ENCODE assay signal across 14 cellular contexts in the genomic region with DNA sequence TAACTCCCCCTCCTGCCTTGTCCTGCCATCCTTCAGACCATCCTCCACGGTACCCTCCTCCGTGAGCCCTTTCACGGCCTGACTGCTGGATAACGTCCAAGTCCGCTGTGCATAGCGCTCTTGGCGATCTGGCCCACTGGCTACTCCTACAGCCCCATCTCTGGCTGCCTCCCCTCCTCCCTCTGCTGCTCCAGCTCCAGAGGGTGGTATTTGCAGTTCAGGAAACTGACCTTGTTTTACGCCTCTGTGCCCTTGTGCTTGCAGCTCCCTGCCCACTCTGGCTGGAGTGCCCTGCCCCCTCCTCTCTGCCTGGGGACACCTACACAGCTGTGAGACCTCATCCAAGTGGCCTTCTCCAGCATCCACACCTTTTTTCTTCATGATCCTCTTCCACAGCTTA.
"Had no signal": no experiment of that assay in that cellular context is flagged by ENCODE, and none has a peak within 500 bp of the region (broad histone marks: within the 10 kb centered on the region; RNA-seq: fewer than 3 reads in every experiment).

No MANE protein-coding gene starts in this region.

- H3K36me3 Mint-ChIP-seq: activated CD4-positive, alpha-beta memory T cell treated with anti-CD3 and anti-CD28 coated beads for 36 hours had no signal

- H3K4me1 ChIP-seq: breast epithelium had no signal

- H3K36me3 ChIP-seq: breast epithelium, esophagus muscularis mucosa, stomach had no signal

- FAIRE-seq: urothelium cell line had no signal

- H3K4me3 ChIP-seq: breast epithelium, dorsolateral prefrontal cortex, esophagus muscularis mucosa, stomach had no signal

- H3K27ac ChIP-seq: breast epithelium, dorsolateral prefrontal cortex, esophagus muscularis mucosa, stomach had no signal

- H3K27ac Mint-ChIP-seq: activated CD4-positive, alpha-beta memory T cell treated with anti-CD3 and anti-CD28 coated beads for 36 hours; T-helper 2 cell treated with Interferon-gamma antibody and Interleukin-4, amounts not matched to agents 5 μg/mL and 100 μg/mL, for 36 hours had no signal

- H3K27me3 Mint-ChIP-seq: progenitor cell of endocrine pancreas had no signal

- H3K27me3 ChIP-seq: breast epithelium, dorsolateral prefrontal cortex, esophagus muscularis mucosa, stomach had no signal

- H3K4me3 Mint-ChIP-seq: activated CD4-positive, alpha-beta memory T cell treated with anti-CD3 and anti-CD28 coated beads for 36 hours; activated T-cell treated with anti-CD3 and anti-CD28 coated beads, Interleukin-2, amount 50 U/mL, for 4 hours; T-helper 2 cell treated with Interferon-gamma antibody and Interleukin-4, amounts not matched to agents 5 μg/mL and 100 μg/mL, for 36 hours had no signal

- H3K9me3 Mint-ChIP-seq: activated CD4-positive, alpha-beta memory T cell treated with anti-CD3 and anti-CD28 coated beads for 36 hours; activated T-cell treated with anti-CD3 and anti-CD28 coated beads, Interleukin-2, amount 50 U/mL, for 4 hours; T-helper 2 cell treated with Interferon-gamma antibody and Interleukin-4, amounts not matched to agents 5 μg/mL and 100 μg/mL, for 36 hours had no signal

- H3K9me3 ChIP-seq: breast epithelium, esophagus muscularis mucosa, stomach had no signal

- ATAC-seq: activated T-cell treated with anti-CD3 and anti-CD28 coated beads, Interleukin-2, amount 50 U/mL, for 4 hours had no signal

- DNase-seq: activated CD4-positive, alpha-beta memory T cell treated with anti-CD3 and anti-CD28 coated beads for 36 hours; activated CD4-positive, alpha-beta T cell treated with anti-CD3 and anti-CD28 coated beads for 1 hour; activated gamma-delta T cell; activated T-cell treated with anti-CD3 and anti-CD28 coated beads, Interleukin-2, amount 50 U/mL, for 4 hours; aorta; dorsolateral prefrontal cortex; stimulated activated CD4-positive, alpha-beta T cell treated with anti-CD3 and anti-CD28 coated beads, Interleukin-4, amount 100 ng/mL, for 1 hour; stimulated activated CD8-positive, alpha-beta memory T cell treated with anti-CD3 and anti-CD28 coated beads, Interleukin-4, amount 100 ng/mL, for 48 hours; stomach had no signal
